Comparison of ENCODE assay signal across 1 cellular context in the genomic region with DNA sequence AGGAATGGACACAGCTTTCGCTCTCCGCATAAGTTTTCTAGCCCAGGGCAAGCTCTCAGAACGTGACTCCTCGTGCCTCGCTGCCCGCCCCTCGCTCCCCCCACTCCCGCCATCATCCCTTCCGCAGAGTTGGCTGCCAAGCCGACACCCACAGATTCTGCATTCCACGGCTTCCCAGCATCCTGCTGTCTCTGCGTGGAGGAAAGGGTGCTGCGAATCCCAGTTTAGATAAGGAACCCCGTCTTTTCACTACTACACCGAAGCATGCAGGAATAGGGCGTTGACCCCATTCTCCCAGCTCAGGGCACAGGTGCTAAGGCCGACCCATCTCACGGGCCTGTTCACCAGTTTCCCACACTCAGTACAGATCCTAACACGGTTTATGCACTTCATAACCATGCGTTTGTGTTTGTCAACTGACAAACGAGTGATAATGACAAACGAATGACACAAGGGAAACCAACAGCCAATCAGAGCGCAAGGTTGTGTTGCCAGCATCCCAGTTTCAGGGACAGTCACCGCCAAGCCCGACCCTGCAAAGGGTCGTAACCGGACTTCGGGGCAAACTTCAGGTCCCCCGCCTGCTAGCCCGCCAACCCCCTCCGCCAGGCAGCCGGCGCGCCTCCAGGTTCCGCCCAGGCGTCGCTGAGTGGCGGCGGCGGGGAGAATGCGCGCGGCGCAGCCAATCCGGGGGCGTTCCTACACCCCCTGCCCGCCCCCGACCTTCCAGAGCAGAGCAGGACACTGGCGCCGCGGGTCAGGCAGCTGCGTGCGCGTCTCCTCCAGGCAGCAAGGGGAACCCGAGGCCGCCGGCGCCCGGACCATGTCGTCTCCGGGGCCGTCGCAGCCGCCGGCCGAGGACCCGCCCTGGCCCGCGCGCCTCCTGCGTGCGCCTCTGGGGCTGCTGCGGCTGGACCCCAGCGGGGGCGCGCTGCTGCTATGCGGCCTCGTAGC.
TF ChIP-seq lines count a peak whose summit lies in the region.

A gene (plus strand): TSS at position 729 of the 954 bp plus-strand sequence. CDS start 95 bp downstream, at position 824.

TF ChIP-seq in HepG2, 621 proteins besides CTCF, POLR2A, EP300 and RAD21 (continued from another document and continues in another):
- TF ChIP-seq, protein P1, sequence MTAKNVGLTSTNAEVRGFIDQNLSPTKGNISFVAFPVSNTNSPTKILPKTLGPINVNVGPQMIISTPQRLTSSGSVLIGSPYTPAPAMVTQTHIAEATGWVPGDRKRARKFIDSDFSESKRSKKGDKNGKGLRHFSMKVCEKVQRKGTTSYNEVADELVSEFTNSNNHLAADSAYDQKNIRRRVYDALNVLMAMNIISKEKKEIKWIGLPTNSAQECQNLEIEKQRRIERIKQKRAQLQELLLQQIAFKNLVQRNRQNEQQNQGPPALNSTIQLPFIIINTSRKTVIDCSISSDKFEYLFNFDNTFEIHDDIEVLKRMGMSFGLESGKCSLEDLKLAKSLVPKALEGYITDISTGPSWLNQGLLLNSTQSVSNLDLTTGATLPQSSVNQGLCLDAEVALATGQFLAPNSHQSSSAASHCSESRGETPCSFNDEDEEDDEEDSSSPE (CRISPR knock-in tag; IDR thresholded peaks at IDR 0.05): peak; percentile 77
- TF ChIP-seq ZNF619 (CRISPR knock-in tag; IDR thresholded peaks at IDR 0.05) (no peak; the same call in 1 of the 2 replicates), ZNF761 (CRISPR knock-in tag; conservative IDR thresholded peaks at IDR 0.05) (peak; percentile 69; the same call in 1 of the 2 replicates), ZNF263 (CRISPR knock-in tag; IDR thresholded peaks at IDR 0.05) (no peak), PAWR (CRISPR knock-in tag; IDR thresholded peaks at IDR 0.05; ENCODE audit: borderline replicate concordance) (no peak), NFRKB (IDR thresholded peaks at IDR 0.05) (no peak), TMF1 (CRISPR knock-in tag; IDR thresholded peaks at IDR 0.05; ENCODE audit: low read depth) (0 out of 2 replicates have a peak, but pooled peaks have one; percentile 82), ZNF788 (CRISPR knock-in tag; IDR thresholded peaks at IDR 0.05; ENCODE audit: borderline replicate concordance) (0 out of 2 replicates have a peak, but pooled peaks have one; percentile 48), GABPA (IDR thresholded peaks at IDR 0.05; ENCODE audit: low read depth, low read length) (no peak), GABPA (CRISPR knock-in tag; IDR thresholded peaks at IDR 0.05; ENCODE audit: low read depth) (no peak), SALL1 (CRISPR knock-in tag; IDR thresholded peaks at IDR 0.05) (peak; percentile 41; the same call in 1 of the 2 replicates), SNAPC2 (CRISPR knock-in tag; IDR thresholded peaks at IDR 0.05) (no peak), ZNF564 (CRISPR knock-in tag; IDR thresholded peaks at IDR 0.05) (0 out of 2 replicates have a peak, but pooled peaks have one; percentile 7), BCL6 (CRISPR knock-in tag; IDR thresholded peaks at IDR 0.05) (no peak; the same call in 1 of the 2 replicates), HOXA7 (CRISPR knock-in tag; IDR thresholded peaks at IDR 0.05) (no peak), PCBP2 (optimal IDR thresholded peaks at IDR 0.05; ENCODE audit: low read depth, low read length, poor library complexity, severe bottlenecking) (no peak), ZNF703 (CRISPR knock-in tag; IDR thresholded peaks at IDR 0.05; ENCODE audit: borderline replicate concordance) (no peak), PRMT3 (CRISPR knock-in tag; IDR thresholded peaks at IDR 0.05; ENCODE audit: borderline replicate concordance, low read depth) (0 out of 2 replicates have a peak, but pooled peaks have one; percentile 52), ETV6 (CRISPR knock-in tag; conservative IDR thresholded peaks at IDR 0.05) (no peak), ZNF431 (CRISPR knock-in tag; IDR thresholded peaks at IDR 0.05; ENCODE audit: borderline replicate concordance, low read depth) (0 out of 2 replicates have a peak, but pooled peaks have one; percentile 3), ZBTB7B (CRISPR knock-in tag; IDR thresholded peaks at IDR 0.05) (peak; percentile 61), PAF1 (CRISPR knock-in tag; IDR thresholded peaks at IDR 0.05) (no peak), ZNF160 (CRISPR knock-in tag; IDR thresholded peaks at IDR 0.05) (no peak; the same call in 1 of the 2 replicates), MED1 (CRISPR knock-in tag; IDR thresholded peaks at IDR 0.05) (no peak), KDM5A (IDR thresholded peaks at IDR 0.05; ENCODE audit: borderline replicate concordance, low read length) (no peak), CHD2 (IDR thresholded peaks at IDR 0.05; ENCODE audit: low read depth, low read length) (no peak), KMT2A (CRISPR knock-in tag; IDR thresholded peaks at IDR 0.05) (peak; percentile 27; the same call in 1 of the 2 replicates), ZNF616 (CRISPR knock-in tag; IDR thresholded peaks at IDR 0.05; ENCODE audit: low read depth) (0 out of 2 replicates have a peak, but pooled peaks have one; percentile 45), SETDB1 (CRISPR knock-in tag; IDR thresholded peaks at IDR 0.05; ENCODE audit: borderline replicate concordance) (no peak), NCOA1 (CRISPR knock-in tag; IDR thresholded peaks at IDR 0.05) (no peak), ZEB1 (IDR thresholded peaks at IDR 0.05; ENCODE audit: insufficient replicate concordance, low read depth) (no peak), RNF2 (conservative IDR thresholded peaks at IDR 0.05; ENCODE audit: low read depth) (peak; percentile 89; the same call in 1 of the 2 replicates), ZNF766 (CRISPR knock-in tag; IDR thresholded peaks at IDR 0.05; ENCODE audit: borderline replicate concordance) (no peak)
- TF ChIP-seq, protein P2, sequence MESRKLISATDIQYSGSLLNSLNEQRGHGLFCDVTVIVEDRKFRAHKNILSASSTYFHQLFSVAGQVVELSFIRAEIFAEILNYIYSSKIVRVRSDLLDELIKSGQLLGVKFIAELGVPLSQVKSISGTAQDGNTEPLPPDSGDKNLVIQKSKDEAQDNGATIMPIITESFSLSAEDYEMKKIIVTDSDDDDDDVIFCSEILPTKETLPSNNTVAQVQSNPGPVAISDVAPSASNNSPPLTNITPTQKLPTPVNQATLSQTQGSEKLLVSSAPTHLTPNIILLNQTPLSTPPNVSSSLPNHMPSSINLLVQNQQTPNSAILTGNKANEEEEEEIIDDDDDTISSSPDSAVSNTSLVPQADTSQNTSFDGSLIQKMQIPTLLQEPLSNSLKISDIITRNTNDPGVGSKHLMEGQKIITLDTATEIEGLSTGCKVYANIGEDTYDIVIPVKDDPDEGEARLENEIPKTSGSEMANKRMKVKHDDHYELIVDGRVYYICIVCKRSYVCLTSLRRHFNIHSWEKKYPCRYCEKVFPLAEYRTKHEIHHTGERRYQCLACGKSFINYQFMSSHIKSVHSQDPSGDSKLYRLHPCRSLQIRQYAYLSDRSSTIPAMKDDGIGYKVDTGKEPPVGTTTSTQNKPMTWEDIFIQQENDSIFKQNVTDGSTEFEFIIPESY (CRISPR knock-in tag; IDR thresholded peaks at IDR 0.05): no peak; the same call in 1 of the 2 replicates
- TF ChIP-seq, protein P3, sequence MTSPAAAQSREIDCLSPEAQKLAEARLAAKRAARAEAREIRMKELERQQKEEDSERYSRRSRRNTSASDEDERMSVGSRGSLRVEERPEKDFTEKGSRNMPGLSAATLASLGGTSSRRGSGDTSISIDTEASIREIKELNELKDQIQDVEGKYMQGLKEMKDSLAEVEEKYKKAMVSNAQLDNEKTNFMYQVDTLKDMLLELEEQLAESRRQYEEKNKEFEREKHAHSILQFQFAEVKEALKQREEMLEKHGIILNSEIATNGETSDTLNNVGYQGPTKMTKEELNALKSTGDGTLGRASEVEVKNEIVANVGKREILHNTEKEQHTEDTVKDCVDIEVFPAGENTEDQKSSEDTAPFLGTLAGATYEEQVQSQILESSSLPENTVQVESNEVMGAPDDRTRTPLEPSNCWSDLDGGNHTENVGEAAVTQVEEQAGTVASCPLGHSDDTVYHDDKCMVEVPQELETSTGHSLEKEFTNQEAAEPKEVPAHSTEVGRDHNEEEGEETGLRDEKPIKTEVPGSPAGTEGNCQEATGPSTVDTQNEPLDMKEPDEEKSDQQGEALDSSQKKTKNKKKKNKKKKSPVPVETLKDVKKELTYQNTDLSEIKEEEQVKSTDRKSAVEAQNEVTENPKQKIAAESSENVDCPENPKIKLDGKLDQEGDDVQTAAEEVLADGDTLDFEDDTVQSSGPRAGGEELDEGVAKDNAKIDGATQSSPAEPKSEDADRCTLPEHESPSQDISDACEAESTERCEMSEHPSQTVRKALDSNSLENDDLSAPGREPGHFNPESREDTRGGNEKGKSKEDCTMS (CRISPR knock-in tag; conservative IDR thresholded peaks at IDR 0.05): no peak
- TF ChIP-seq, protein P4, sequence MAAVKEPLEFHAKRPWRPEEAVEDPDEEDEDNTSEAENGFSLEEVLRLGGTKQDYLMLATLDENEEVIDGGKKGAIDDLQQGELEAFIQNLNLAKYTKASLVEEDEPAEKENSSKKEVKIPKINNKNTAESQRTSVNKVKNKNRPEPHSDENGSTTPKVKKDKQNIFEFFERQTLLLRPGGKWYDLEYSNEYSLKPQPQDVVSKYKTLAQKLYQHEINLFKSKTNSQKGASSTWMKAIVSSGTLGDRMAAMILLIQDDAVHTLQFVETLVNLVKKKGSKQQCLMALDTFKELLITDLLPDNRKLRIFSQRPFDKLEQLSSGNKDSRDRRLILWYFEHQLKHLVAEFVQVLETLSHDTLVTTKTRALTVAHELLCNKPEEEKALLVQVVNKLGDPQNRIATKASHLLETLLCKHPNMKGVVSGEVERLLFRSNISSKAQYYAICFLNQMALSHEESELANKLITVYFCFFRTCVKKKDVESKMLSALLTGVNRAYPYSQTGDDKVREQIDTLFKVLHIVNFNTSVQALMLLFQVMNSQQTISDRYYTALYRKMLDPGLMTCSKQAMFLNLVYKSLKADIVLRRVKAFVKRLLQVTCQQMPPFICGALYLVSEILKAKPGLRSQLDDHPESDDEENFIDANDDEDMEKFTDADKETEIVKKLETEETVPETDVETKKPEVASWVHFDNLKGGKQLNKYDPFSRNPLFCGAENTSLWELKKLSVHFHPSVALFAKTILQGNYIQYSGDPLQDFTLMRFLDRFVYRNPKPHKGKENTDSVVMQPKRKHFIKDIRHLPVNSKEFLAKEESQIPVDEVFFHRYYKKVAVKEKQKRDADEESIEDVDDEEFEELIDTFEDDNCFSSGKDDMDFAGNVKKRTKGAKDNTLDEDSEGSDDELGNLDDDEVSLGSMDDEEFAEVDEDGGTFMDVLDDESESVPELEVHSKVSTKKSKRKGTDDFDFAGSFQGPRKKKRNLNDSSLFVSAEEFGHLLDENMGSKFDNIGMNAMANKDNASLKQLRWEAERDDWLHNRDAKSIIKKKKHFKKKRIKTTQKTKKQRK (IDR thresholded peaks at IDR 0.05; ENCODE audit: low read length): no peak
- TF ChIP-seq, protein P5, sequence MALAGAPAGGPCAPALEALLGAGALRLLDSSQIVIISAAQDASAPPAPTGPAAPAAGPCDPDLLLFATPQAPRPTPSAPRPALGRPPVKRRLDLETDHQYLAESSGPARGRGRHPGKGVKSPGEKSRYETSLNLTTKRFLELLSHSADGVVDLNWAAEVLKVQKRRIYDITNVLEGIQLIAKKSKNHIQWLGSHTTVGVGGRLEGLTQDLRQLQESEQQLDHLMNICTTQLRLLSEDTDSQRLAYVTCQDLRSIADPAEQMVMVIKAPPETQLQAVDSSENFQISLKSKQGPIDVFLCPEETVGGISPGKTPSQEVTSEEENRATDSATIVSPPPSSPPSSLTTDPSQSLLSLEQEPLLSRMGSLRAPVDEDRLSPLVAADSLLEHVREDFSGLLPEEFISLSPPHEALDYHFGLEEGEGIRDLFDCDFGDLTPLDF (CRISPR knock-in tag; IDR thresholded peaks at IDR 0.05): peak; percentile 50; the same call in 1 of the 2 replicates
- TF ChIP-seq, protein P6, sequence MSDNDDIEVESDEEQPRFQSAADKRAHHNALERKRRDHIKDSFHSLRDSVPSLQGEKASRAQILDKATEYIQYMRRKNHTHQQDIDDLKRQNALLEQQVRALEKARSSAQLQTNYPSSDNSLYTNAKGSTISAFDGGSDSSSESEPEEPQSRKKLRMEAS (IDR thresholded peaks at IDR 0.05): peak; percentile 76
- TF ChIP-seq, protein P7, sequence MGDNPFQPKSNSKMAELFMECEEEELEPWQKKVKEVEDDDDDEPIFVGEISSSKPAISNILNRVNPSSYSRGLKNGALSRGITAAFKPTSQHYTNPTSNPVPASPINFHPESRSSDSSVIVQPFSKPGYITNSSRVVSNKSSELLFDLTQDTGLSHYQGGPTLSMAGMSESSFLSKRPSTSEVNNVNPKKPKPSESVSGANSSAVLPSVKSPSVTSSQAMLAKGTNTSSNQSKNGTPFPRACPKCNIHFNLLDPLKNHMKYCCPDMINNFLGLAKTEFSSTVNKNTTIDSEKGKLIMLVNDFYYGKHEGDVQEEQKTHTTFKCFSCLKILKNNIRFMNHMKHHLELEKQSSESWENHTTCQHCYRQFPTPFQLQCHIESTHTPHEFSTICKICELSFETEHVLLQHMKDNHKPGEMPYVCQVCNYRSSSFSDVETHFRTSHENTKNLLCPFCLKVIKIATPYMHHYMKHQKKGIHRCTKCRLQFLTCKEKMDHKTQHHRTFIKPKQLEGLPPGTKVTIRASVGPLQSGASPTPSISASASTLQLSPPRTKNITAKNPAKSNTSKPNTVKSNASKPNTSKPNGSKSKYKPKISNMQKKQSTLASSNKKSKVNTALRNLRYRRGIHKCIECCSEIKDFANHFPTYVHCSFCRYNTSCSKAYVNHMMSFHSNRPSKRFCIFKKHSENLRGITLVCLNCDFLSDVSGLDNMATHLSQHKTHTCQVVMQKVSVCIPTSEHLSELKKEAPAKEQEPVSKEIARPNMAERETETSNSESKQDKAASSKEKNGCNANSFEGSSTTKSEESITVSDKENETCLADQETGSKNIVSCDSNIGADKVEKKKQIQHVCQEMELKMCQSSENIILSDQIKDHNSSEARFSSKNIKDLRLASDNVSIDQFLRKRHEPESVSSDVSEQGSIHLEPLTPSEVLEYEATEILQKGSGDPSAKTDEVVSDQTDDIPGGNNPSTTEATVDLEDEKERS (CRISPR knock-in tag; IDR thresholded peaks at IDR 0.05): no peak
- TF ChIP-seq, protein P8, sequence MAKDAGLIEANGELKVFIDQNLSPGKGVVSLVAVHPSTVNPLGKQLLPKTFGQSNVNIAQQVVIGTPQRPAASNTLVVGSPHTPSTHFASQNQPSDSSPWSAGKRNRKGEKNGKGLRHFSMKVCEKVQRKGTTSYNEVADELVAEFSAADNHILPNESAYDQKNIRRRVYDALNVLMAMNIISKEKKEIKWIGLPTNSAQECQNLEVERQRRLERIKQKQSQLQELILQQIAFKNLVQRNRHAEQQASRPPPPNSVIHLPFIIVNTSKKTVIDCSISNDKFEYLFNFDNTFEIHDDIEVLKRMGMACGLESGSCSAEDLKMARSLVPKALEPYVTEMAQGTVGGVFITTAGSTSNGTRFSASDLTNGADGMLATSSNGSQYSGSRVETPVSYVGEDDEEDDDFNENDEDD (CRISPR knock-in tag; IDR thresholded peaks at IDR 0.05; ENCODE audit: borderline replicate concordance): peak; percentile 74; the same call in 1 of the 2 replicates
- TF ChIP-seq, protein P9, sequence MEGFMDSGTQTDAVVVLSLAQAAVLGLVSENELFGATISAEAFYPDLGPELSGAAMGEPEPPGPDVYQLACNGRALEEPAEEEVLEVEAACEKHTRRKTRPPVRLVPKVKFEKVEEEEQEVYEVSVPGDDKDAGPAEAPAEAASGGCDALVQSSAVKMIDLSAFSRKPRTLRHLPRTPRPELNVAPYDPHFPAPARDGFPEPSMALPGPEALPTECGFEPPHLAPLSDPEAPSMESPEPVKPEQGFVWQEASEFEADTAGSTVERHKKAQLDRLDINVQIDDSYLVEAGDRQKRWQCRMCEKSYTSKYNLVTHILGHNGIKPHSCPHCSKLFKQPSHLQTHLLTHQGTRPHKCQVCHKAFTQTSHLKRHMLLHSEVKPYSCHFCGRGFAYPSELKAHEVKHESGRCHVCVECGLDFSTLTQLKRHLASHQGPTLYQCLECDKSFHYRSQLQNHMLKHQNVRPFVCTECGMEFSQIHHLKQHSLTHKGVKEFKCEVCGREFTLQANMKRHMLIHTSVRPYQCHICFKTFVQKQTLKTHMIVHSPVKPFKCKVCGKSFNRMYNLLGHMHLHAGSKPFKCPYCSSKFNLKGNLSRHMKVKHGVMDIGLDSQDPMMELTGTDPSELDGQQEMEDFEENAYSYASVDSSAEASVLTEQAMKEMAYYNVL (CRISPR knock-in tag; IDR thresholded peaks at IDR 0.05; ENCODE audit: borderline replicate concordance): no peak
